ENCODE assay signal across 1 cellular context in the genomic region with DNA sequence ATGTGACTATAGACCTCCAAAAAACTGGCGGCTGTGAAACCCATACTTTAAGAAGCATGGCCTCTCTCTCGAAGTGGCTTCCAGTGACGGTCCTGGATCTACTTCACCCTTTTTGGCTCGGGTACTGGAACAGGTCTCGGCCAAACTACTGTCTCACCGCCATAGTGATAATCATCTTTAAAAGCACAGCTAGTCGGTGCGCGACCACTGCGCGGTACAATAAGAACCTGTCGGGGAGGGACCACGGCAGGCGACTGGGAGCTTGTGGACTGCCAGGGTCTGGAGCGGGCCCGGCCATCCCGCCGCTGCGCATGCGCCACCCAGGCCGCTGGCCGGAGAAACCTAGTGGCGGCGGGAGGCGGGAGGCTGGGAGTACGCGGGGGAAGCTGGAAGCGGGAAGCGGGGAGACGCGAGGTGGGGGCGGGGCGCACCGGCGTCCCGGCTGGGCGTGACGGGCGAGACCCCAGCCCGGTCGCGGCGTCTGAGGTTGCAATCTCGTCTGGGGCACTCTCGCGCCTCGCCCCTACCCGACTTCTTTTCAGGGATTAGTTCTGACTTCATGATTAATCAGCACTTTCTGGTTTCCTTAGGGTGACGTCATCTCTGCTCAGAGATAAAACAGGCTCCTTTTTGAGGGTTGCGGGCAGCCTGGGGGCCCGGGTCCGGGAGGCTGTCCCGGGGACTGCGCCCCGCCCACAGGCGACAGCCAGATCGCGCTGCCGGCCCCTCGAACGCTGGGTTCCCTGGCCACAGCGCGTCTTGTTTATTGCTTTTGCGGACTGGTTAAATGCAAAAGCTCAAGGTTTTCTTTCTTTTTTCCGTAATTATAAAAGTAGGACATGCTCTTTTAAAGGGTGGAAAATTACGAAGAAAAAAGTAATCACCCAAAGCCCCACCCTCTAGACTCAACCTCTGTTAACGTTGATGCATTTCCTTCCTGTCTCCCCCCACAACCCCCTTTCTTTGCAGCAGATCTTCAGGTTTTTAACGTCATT.
TF ChIP-seq lines count a peak whose summit lies in the region.

No MANE protein-coding gene starts in this region.

TF ChIP-seq in HepG2, 621 proteins besides CTCF, POLR2A, EP300 and RAD21 (continued from another document and continues in another):
- TF ChIP-seq, protein P1, sequence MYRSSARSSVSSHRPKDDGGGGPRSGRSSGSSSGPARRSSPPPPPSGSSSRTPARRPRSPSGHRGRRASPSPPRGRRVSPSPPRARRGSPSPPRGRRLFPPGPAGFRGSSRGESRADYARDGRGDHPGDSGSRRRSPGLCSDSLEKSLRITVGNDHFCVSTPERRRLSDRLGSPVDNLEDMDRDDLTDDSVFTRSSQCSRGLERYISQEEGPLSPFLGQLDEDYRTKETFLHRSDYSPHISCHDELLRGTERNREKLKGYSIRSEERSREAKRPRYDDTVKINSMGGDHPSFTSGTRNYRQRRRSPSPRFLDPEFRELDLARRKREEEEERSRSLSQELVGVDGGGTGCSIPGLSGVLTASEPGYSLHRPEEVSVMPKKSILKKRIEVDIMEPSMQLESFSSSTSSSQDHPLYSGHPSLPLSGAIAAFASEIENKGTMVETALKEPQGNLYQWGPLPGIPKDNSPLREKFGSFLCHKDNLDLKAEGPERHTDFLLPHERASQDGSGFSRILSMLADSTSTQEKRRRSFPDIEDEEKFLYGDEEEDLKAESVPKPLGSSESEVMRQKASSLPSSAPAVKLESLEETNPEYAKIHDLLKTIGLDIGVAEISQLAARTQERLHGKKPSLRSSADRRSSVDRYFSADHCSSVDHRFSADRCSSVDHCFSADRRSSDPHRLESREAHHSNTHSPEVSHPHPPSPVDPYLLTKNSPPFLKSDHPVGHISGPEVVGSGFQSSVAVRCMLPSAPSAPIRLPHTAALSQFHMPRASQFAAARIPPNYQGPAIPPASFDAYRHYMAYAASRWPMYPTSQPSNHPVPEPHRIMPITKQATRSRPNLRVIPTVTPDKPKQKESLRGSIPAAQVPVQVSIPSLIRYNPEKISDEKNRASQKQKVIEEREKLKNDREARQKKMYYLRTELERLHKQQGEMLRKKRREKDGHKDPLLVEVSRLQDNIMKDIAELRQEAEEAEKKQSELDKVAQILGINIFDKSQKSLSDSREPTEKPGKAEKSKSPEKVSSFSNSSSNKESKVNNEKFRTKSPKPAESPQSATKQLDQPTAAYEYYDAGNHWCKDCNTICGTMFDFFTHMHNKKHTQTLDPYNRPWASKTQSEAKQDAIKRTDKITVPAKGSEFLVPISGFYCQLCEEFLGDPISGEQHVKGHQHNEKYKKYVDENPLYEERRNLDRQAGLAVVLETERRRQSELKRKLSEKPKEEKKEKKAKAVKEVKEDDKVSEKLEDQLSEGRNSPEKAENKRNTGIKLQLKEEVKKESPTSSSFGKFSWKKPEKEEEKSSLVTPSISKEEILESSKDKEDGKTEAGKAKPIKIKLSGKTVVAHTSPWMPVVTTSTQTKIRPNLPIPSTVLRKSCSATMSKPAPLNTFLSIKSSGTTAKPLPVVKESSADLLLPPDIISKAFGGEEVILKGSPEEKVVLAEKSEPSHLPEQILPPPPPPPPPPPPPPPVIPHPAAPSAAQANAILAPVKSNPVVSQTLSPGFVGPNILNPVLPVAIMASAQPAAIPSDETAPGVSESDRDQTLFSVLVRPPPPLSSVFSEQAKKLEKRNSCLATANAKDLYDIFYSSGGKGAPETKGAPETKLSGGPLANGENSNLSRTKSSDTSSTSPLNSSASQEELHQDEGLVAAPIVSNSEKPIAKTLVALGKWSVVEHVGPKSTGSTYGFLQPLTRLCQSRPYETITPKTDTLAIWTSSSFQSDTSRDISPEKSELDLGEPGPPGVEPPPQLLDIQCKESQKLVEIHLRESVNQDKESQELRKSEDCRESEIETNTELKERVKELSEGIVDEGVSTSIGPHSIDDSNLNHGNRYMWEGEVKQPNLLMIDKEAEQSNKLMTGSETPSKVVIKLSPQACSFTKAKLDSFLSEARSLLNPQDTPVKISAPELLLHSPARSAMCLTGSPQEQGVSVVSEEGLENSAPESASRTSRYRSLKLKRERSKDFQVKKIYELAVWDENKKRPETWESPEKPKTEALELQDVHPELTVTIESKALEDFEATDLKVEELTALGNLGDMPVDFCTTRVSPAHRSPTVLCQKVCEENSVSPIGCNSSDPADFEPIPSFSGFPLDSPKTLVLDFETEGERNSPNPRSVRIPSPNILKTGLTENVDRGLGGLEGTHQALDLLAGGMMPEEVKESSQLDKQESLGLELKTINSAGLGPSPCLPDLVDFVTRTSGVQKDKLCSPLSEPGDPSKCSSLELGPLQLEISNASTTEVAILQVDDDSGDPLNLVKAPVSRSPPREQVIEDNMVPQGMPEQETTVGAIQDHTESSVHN (CRISPR knock-in tag; IDR thresholded peaks at IDR 0.05): no peak
- TF ChIP-seq RCOR2 (CRISPR knock-in tag; IDR thresholded peaks at IDR 0.05) (no peak), ZNF296 (CRISPR knock-in tag; conservative IDR thresholded peaks at IDR 0.05) (peak; percentile 48; the same call in 1 of the 2 replicates), SMAD1 (CRISPR knock-in tag; IDR thresholded peaks at IDR 0.05; ENCODE audit: borderline replicate concordance, low read depth) (peak; percentile 65; the same call in 1 of the 2 replicates), PPARG (CRISPR knock-in tag; conservative IDR thresholded peaks at IDR 0.05) (no peak), SRSF9 (IDR thresholded peaks at IDR 0.05; ENCODE audit: borderline replicate concordance, insufficient read depth, low read depth, low read length, poor library complexity, severe bottlenecking) (no peak), PAWR (CRISPR knock-in tag; IDR thresholded peaks at IDR 0.05; ENCODE audit: borderline replicate concordance) (no peak), KLF12 (CRISPR knock-in tag; IDR thresholded peaks at IDR 0.05; ENCODE audit: borderline replicate concordance) (0 out of 2 replicates have a peak, but pooled peaks have one; percentile 35), ETV5 (CRISPR knock-in tag; IDR thresholded peaks at IDR 0.05; ENCODE audit: borderline replicate concordance) (no peak), ZNF567 (CRISPR knock-in tag; IDR thresholded peaks at IDR 0.05; ENCODE audit: borderline replicate concordance) (0 out of 2 replicates have a peak, but pooled peaks have one; percentile 62), FLYWCH1 (CRISPR knock-in tag; IDR thresholded peaks at IDR 0.05) (no peak), PRDM10 (CRISPR knock-in tag; IDR thresholded peaks at IDR 0.05; ENCODE audit: low read depth) (no peak), ZBTB34 (CRISPR knock-in tag; IDR thresholded peaks at IDR 0.05) (no peak), IRF2 (CRISPR knock-in tag; IDR thresholded peaks at IDR 0.05) (no peak), MED13 (CRISPR knock-in tag; IDR thresholded peaks at IDR 0.05) (no peak), ZNF33A (CRISPR knock-in tag; IDR thresholded peaks at IDR 0.05; ENCODE audit: borderline replicate concordance) (no peak), ZNF777 (CRISPR knock-in tag; IDR thresholded peaks at IDR 0.05) (peak; percentile 29), TBX2 (CRISPR knock-in tag; IDR thresholded peaks at IDR 0.05; ENCODE audit: borderline replicate concordance) (peak; percentile 71; the same call in 1 of the 2 replicates), HOXD1 (CRISPR knock-in tag; IDR thresholded peaks at IDR 0.05) (no peak), ARNT (IDR thresholded peaks at IDR 0.05) (no peak), RBM39 (IDR thresholded peaks at IDR 0.05; ENCODE audit: low read depth, low read length, poor library complexity, severe bottlenecking) (peak; percentile 54), ZNF790 (CRISPR knock-in tag; IDR thresholded peaks at IDR 0.05; ENCODE audit: borderline replicate concordance) (no peak), ZBTB42 (CRISPR knock-in tag; IDR thresholded peaks at IDR 0.05) (no peak), SAFB2 (CRISPR knock-in tag; IDR thresholded peaks at IDR 0.05; ENCODE audit: borderline replicate concordance, low read depth) (no peak), HNRNPK (IDR thresholded peaks at IDR 0.05; ENCODE audit: low read depth, low read length, poor library complexity, severe bottlenecking) (peak; percentile 48), ZNF337 (CRISPR knock-in tag; IDR thresholded peaks at IDR 0.05; ENCODE audit: borderline replicate concordance, low read depth) (0 out of 2 replicates have a peak, but pooled peaks have one; percentile 77), PHF8 (CRISPR knock-in tag; IDR thresholded peaks at IDR 0.05) (peak; percentile 64), ZNF772 (CRISPR knock-in tag; IDR thresholded peaks at IDR 0.05) (0 out of 2 replicates have a peak, but pooled peaks have one; percentile 63), ZNF792 (CRISPR knock-in tag; IDR thresholded peaks at IDR 0.05) (no peak), KDM2A (CRISPR knock-in tag; IDR thresholded peaks at IDR 0.05; ENCODE audit: borderline replicate concordance, low read depth) (peak; percentile 64; the same call in 1 of the 2 replicates), RBAK (CRISPR knock-in tag; IDR thresholded peaks at IDR 0.05) (no peak), ZFY (CRISPR knock-in tag; IDR thresholded peaks at IDR 0.05) (peak; percentile 77), ZNF253 (CRISPR knock-in tag; IDR thresholded peaks at IDR 0.05; ENCODE audit: borderline replicate concordance) (no peak), ZNF143 (CRISPR knock-in tag; IDR thresholded peaks at IDR 0.05) (no peak), ARNT2 (CRISPR knock-in tag; IDR thresholded peaks at IDR 0.05; ENCODE audit: low read depth) (peak; percentile 80), RARG (CRISPR knock-in tag; IDR thresholded peaks at IDR 0.05; ENCODE audit: low read depth) (no peak), ZNF496 (CRISPR knock-in tag; IDR thresholded peaks at IDR 0.05; ENCODE audit: insufficient replicate concordance) (no peak), FOSL2 (CRISPR knock-in tag; IDR thresholded peaks at IDR 0.05) (peak; percentile 58), MYC (CRISPR knock-in tag; IDR thresholded peaks at IDR 0.05; ENCODE audit: borderline replicate concordance) (no peak), NFE2L1 (CRISPR knock-in tag; IDR thresholded peaks at IDR 0.05; ENCODE audit: borderline replicate concordance) (0 out of 2 replicates have a peak, but pooled peaks have one; percentile 29), SRSF1 (optimal IDR thresholded peaks at IDR 0.05; ENCODE audit: low read depth, low read length) (no peak), ZKSCAN1 (IDR thresholded peaks at IDR 0.05; ENCODE audit: low read length) (no peak)
- TF ChIP-seq, protein P2, sequence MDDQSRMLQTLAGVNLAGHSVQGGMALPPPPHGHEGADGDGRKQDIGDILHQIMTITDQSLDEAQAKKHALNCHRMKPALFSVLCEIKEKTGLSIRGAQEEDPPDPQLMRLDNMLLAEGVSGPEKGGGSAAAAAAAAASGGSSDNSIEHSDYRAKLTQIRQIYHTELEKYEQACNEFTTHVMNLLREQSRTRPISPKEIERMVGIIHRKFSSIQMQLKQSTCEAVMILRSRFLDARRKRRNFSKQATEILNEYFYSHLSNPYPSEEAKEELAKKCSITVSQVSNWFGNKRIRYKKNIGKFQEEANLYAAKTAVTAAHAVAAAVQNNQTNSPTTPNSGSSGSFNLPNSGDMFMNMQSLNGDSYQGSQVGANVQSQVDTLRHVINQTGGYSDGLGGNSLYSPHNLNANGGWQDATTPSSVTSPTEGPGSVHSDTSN (CRISPR knock-in tag; IDR thresholded peaks at IDR 0.05; ENCODE audit: borderline replicate concordance): no peak
